Comparison of ENCODE assay signal across 8 cellular contexts in genomic region chr9:120876842-120877240, GRCh38. TPM values are rescaled to one million over a fixed set of nuclear protein-coding genes. Genes with fewer than 3 reads are reported as not detected.
DNase-seq lines count a peak whose midpoint lies in the region; ATAC-seq and TF ChIP-seq lines count a peak whose summit lies in the region.

TSS of gene PHF19 (minus strand) at chr9:120877188. CDS start at chr9:120874741, 2,447 bp downstream.

- no peaks in the 10 kb centered on the region for H3K27me3 Mint-ChIP-seq in activated CD8-positive, alpha-beta T cell treated with anti-CD3 and anti-CD28 coated beads, Interleukin-2, amount 10 ng/mL, durations not matched to agents 7 days and 5 days (ENCODE audit: low read depth)

- H3K4me3 Mint-ChIP-seq in activated CD8-positive, alpha-beta T cell treated with anti-CD3 and anti-CD28 coated beads, Interleukin-2, amount 10 ng/mL, durations not matched to agents 7 days and 5 days, result peak within 1 kb of the TSS; percentile 88

- CTCF ChIA-PET in activated CD8-positive, alpha-beta T cell treated with anti-CD3 and anti-CD28 coated beads, Interleukin-2, amount 10 ng/mL, durations not matched to agents 7 days and 5 days (lab: Charles Lee), result interaction anchor here (1.0 to 5.0 kb wide), 6 partner anchors 19 to 62 kb away, joined by 3 to 23 read pairs (median 3); no protein-coding TSS in a partner anchor

- peaks cover 79% of the 10 kb centered on the region for H3K4me1 Mint-ChIP-seq in activated CD8-positive, alpha-beta T cell treated with anti-CD3 and anti-CD28 coated beads, Interleukin-2, amount 10 ng/mL, durations not matched to agents 7 days and 5 days (ENCODE audit: low read depth)

- no peaks in the 10 kb centered on the region for H3K27me3 ChIP-seq in neutrophil

- TF ChIP-seq CTCF in fibroblast of villous mesenchyme (IDR thresholded peaks at IDR 0.05; ENCODE audit: insufficient read depth, low read depth, low read length), result no peak
- no peak for TF ChIP-seq CTCF in neutrophil (IDR thresholded peaks at IDR 0.05)

- peaks cover 8% of the 10 kb centered on the region for H3K36me3 ChIP-seq in neutrophil

- peak within 1 kb of the TSS; percentile 95 for H3K27ac Mint-ChIP-seq in activated CD8-positive, alpha-beta T cell treated with anti-CD3 and anti-CD28 coated beads, Interleukin-2, amount 10 ng/mL, durations not matched to agents 7 days and 5 days

- peaks cover 17 to 20% of the 10 kb centered on the region in 2 experiments for H3K4me1 ChIP-seq in neutrophil (ENCODE audit: control insufficient read depth in 1 of 2, insufficient read depth in 1 of 2, low read depth in 1 of 2, low read length in 1 of 2)

- ATAC-seq in GM21381 (IDR thresholded peaks at IDR 0.05; ENCODE audit: unreplicated experiment), result peak; percentile 11
- peak; percentile 32 for ATAC-seq in activated CD8-positive, alpha-beta T cell treated with anti-CD3 and anti-CD28 coated beads, Interleukin-2, amount 10 ng/mL, durations not matched to agents 7 days and 5 days

- no peaks in the 10 kb centered on the region for H3K9me3 Mint-ChIP-seq in activated CD8-positive, alpha-beta T cell treated with anti-CD3 and anti-CD28 coated beads, Interleukin-2, amount 10 ng/mL, durations not matched to agents 7 days and 5 days (ENCODE audit: insufficient read depth)

- H3K4me3 ChIP-seq in fibroblast of villous mesenchyme (ENCODE audit: low read depth, low read length) (peak within 1 kb of the TSS; percentile 84), neutrophil (ENCODE audit: low read depth in 1 of 2, low read length in 1 of 2) (peak within 1 kb of the TSS; percentile 81 to 91)

- peak within 1 kb of the TSS; percentile 85 for H3K27ac ChIP-seq in neutrophil

- no peaks in the 10 kb centered on the region for H3K9me3 ChIP-seq in neutrophil

- DNase-seq in ELR (ENCODE audit: low read depth) (peak; percentile 71), KG1 (lab: John Stamatoyannopoulos, UW) (peak; percentile 63), fibroblast of villous mesenchyme (ENCODE audit: low read depth) (peak; percentile 47)
- DNase-seq in activated CD8-positive, alpha-beta T cell treated with anti-CD3 and anti-CD28 coated beads, Interleukin-2, amount 10 ng/mL, durations not matched to agents 7 days and 5 days, result peak; percentile 73
- no peak for DNase-seq in central memory CD4-positive, alpha-beta T cell
- no peak for DNase-seq in stimulated activated CD4-positive, alpha-beta T cell treated with anti-CD3 and anti-CD28 coated beads, Interleukin-4, amount 100 ng/mL, for 4 hours

- peaks cover 61% of the 10 kb centered on the region for H3K36me3 Mint-ChIP-seq in activated CD8-positive, alpha-beta T cell treated with anti-CD3 and anti-CD28 coated beads, Interleukin-2, amount 10 ng/mL, durations not matched to agents 7 days and 5 days (ENCODE audit: low read depth)

- POLR2A ChIA-PET in activated CD8-positive, alpha-beta T cell treated with anti-CD3 and anti-CD28 coated beads, Interleukin-2, amount 10 ng/mL, durations not matched to agents 7 days and 5 days (lab: Charles Lee), result interaction anchor here (1.0 to 14.1 kb wide), 9 partner anchors 9 to 198 kb away, joined by 3 to 344 read pairs (median 13); partner anchors contain the start of genes CNTRL and TRAF1

RNA-seq across cellular contexts. Expression of gene PHF19, which starts in this region (rescaled TPM):
- total RNA-seq in activated CD8-positive, alpha-beta T cell treated with anti-CD3 and anti-CD28 coated beads, Interleukin-2, amount 10 ng/mL, durations not matched to agents 7 days and 5 days, result 100 to 1,000 TPM; 273 to 290 TPM
- total RNA-seq in fibroblast of villous mesenchyme, result 27.1 and 35.8 TPM in 2 replicates

Comparison
In these comparisons a context has a peak if more than half of its experiments do, and no peak if none do; other contexts are left out.
1. DNase-seq: peak in ELR (single experiment), KG1 (single experiment), activated CD8-positive, alpha-beta T cell treated with anti-CD3 and anti-CD28 coated beads, Interleukin-2, amount 10 ng/mL, durations not matched to agents 7 days and 5 days (single experiment) and fibroblast of villous mesenchyme (single experiment); none in central memory CD4-positive, alpha-beta T cell (single experiment) and stimulated activated CD4-positive, alpha-beta T cell treated with anti-CD3 and anti-CD28 coated beads, Interleukin-4, amount 100 ng/mL, for 4 hours (0 of 2).